In the genomic region with DNA sequence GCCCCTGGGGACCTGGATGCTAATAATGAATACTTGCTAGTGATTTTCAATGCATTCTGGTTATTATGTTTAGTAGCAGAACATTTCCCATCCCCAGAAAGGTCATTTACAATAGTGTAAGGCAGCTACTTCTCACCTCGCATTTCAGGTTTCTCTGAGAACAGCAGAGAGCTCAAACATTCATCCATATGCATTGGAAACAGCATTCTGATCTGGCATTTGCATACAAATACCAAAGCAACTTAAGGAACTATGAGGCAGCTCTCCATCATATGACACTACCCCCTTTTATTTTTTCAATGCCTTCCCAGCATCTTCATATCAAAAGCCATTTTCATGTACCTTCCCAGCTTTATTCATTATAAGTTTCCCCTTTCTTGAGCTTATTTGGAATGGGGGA, we compare ENCODE assay signal across 21 cellular contexts. TPM values are rescaled to one million over a fixed set of nuclear protein-coding genes. Genes with fewer than 3 reads are reported as not detected.
DNase-seq lines count a peak whose midpoint lies in the region; ATAC-seq and TF ChIP-seq lines count a peak whose summit lies in the region.
"Had no signal": no experiment of that assay in that cellular context is flagged by ENCODE, and none has a peak within 500 bp of the region (broad histone marks: within the 10 kb centered on the region; RNA-seq: fewer than 3 reads in every experiment).

No MANE protein-coding gene starts in this region.

- H3K27ac ChIP-seq in GM23338 (ENCODE audit: low read depth), result no peak overlapping the region
- peak overlapping the region; percentile 68 for H3K27ac ChIP-seq in HUES48 (ENCODE audit: low read depth, low read length)
- no peak overlapping the region for H3K27ac ChIP-seq in iPS-20b (ENCODE audit: low read length)
- H3K27ac ChIP-seq in thyroid gland, result no peak overlapping the region
- H3K27ac ChIP-seq in dorsolateral prefrontal cortex, result peak overlapping the region in 2 of 59 donors; percentile 7 to 10
- H3K27ac ChIP-seq: BLaER1 had no signal

- peak overlapping the region; percentile 1; the same call in 1 of the 2 replicates for H3K4me3 ChIP-seq in GM23338
- peak overlapping the region; percentile 2; the same call in 1 of the 2 replicates for H3K4me3 ChIP-seq in HUES48 (ENCODE audit: low read depth, low read length)
- H3K4me3 ChIP-seq in iPS-20b (ENCODE audit: low read length), result peak overlapping the region; percentile 41; the same call in 1 of the 2 replicates
- no peak overlapping the region for H3K4me3 ChIP-seq in thyroid gland (replicated peaks in 1 of 3)
- peak overlapping the region in 1 of 59 donors; percentile 7 for H3K4me3 ChIP-seq in dorsolateral prefrontal cortex
- H3K4me3 ChIP-seq: BLaER1 had no signal

- peak; percentile 73 for ATAC-seq in GM23338
- no peak for ATAC-seq in GM21360 (IDR thresholded peaks at IDR 0.05; ENCODE audit: unreplicated experiment)
- ATAC-seq: HepG2 had no signal

- H3F3A ChIP-seq in GM23338 (replicated peaks; ENCODE audit: low read depth), result 0 out of 2 replicates have a peak, but pooled peaks cover 2% of the 10 kb centered on the region

- H3K27me3 ChIP-seq in GM23338 (ENCODE audit: insufficient read depth) (peaks cover 17% of the 10 kb centered on the region), HUES48 (ENCODE audit: control insufficient read depth, insufficient read depth, low read length) (peaks cover 13% of the 10 kb centered on the region), iPS-20b (ENCODE audit: insufficient read depth, low read length) (peaks cover 16% of the 10 kb centered on the region), thyroid gland (no peaks in the 10 kb centered on the region), dorsolateral prefrontal cortex (no peaks in the 10 kb centered on the region)

- peak overlapping the region; percentile 21 for H3K4me2 ChIP-seq in GM23338
- H3K4me2 ChIP-seq: BLaER1 had no signal

- no peaks in the 10 kb centered on the region for H3K9me3 Mint-ChIP-seq in GM23338
- H3K9me3 Mint-ChIP-seq in brain, result peaks cover 0 to 6% (median 0%) of the 10 kb centered on the region in 5 experiments
- H3K9me3 Mint-ChIP-seq: CD14-positive monocyte had no signal

- H3K9me2 ChIP-seq in GM23338 (ENCODE audit: insufficient read depth), result no peaks in the 10 kb centered on the region

- no peak overlapping the region for H2AFZ ChIP-seq in GM23338

- H3K27ac Mint-ChIP-seq in GM23338 (peak overlapping the region; percentile 90), brain (peak overlapping the region in 1 of 5 experiments; percentile 14)
- H3K27ac Mint-ChIP-seq: CD14-positive monocyte; CD4-positive, alpha-beta memory T cell; IgD-negative memory B cell had no signal

- H3K4me1 Mint-ChIP-seq in GM23338, result peaks cover 72% of the 10 kb centered on the region
- peaks cover 48% of the 10 kb centered on the region for H3K4me1 Mint-ChIP-seq in brain

- intact Hi-C loops in thyroid gland (cut with DNase I) (no loop called here), dorsolateral prefrontal cortex (cut with DNase I) (loop anchor here in 1 of 2 donors (10.0 kb wide), 1 partner anchor 227 kb away; no protein-coding TSS in a partner anchor)

- H3K4me3 Mint-ChIP-seq in GM23338 (peak overlapping the region; percentile 43), brain (peak overlapping the region in 3 of 5 experiments; percentile 1 to 21 (median 14))
- H3K4me3 Mint-ChIP-seq: CD14-positive monocyte; CD4-positive, alpha-beta memory T cell; IgD-negative memory B cell had no signal

- H3K27me3 Mint-ChIP-seq in GM23338 (ENCODE audit: insufficient read depth, low read depth, poor library complexity), result peaks cover 3% of the 10 kb centered on the region
- peaks cover 7% of the 10 kb centered on the region for H3K27me3 Mint-ChIP-seq in brain

- H3K9me3 ChIP-seq in HUES48 (ENCODE audit: control insufficient read depth, insufficient read depth, low read length), result no peaks in the 10 kb centered on the region
- H3K9me3 ChIP-seq in iPS-20b (ENCODE audit: insufficient read depth, low read depth, low read length), result no peaks in the 10 kb centered on the region
- no peaks in the 10 kb centered on the region for H3K9me3 ChIP-seq in thyroid gland
- H3K9me3 ChIP-seq: BLaER1 had no signal

- H4K20me1 ChIP-seq in GM23338 (replicated peaks; ENCODE audit: insufficient read depth), result no peaks in the 10 kb centered on the region
- H4K20me1 ChIP-seq: BLaER1 had no signal

- H3K9ac ChIP-seq in HUES48 (ENCODE audit: low read depth, low read length), result no peak overlapping the region
- H3K9ac ChIP-seq in iPS-20b (ENCODE audit: low read depth, low read length), result peak overlapping the region; percentile 57; the same call in 1 of the 2 replicates
- H3K9ac ChIP-seq: BLaER1 had no signal

- H3K36me3 Mint-ChIP-seq in GM23338 (ENCODE audit: low read depth), result peaks cover 12% of the 10 kb centered on the region; the same call in 2 of the 3 replicates
- H3K36me3 Mint-ChIP-seq in brain, result peaks cover 17% of the 10 kb centered on the region
- H3K36me3 Mint-ChIP-seq: CD14-positive monocyte, IgD-negative memory B cell had no signal

- TF ChIP-seq CTCF in GM23338 (conservative IDR thresholded peaks at IDR 0.05; ENCODE audit: low read depth in 2 of 2) (no peak), brain (conservative IDR thresholded peaks at IDR 0.05) (no peak), thyroid gland (IDR thresholded peaks at IDR 0.05) (no peak), dorsolateral prefrontal cortex (IDR thresholded peaks at IDR 0.05 in 54 of 56, conservative IDR thresholded peaks at IDR 0.05 in 2 of 56; ENCODE audit: low read depth in 1 of 56, partially characterized antibody in 56 of 56) (no peak)

- peaks cover 33% of the 10 kb centered on the region for H3K79me2 ChIP-seq in GM23338 (replicated peaks; ENCODE audit: insufficient read depth)

- H3K4me1 ChIP-seq in GM23338 (ENCODE audit: insufficient read depth) (peaks cover 63% of the 10 kb centered on the region), HUES48 (ENCODE audit: control insufficient read depth, insufficient read depth, low read length) (peaks cover 66% of the 10 kb centered on the region), iPS-20b (ENCODE audit: insufficient read depth, low read length) (peaks cover 61% of the 10 kb centered on the region), thyroid gland (no peaks in the 10 kb centered on the region)

- 72 to 83% methylated on average over 1 of the region's 1 CpG for WGBS in thyroid gland, 2 donors

- DNase-seq in GM23338 (ENCODE audit: low spot score), result peak; percentile 81
- no peak for DNase-seq in thyroid gland
- DNase-seq in stimulated activated CD4-positive, alpha-beta T cell treated with anti-CD3 and anti-CD28 coated beads, Interleukin-2, amount 100 ng/mL, for 24 hours, result no peak
- no peak for DNase-seq in dorsolateral prefrontal cortex
- DNase-seq: 8988T; CD4-positive, alpha-beta memory T cell; DMS153; DMS79; GDM1; GOT3; HCEC 1CT had no signal

- no peak for TF ChIP-seq POLR2A in thyroid gland (IDR thresholded peaks at IDR 0.05)

- H3K36me3 ChIP-seq in GM23338 (ENCODE audit: insufficient read depth) (no peaks in the 10 kb centered on the region), HUES48 (ENCODE audit: control insufficient read depth, insufficient read depth, low read length) (peaks cover 19% of the 10 kb centered on the region), iPS-20b (ENCODE audit: insufficient read depth, low read depth, low read length) (peaks cover 14% of the 10 kb centered on the region), thyroid gland (no peaks in the 10 kb centered on the region)
- H3K36me3 ChIP-seq: BLaER1 had no signal

TF ChIP-seq in GM23338, 12 proteins besides CTCF, POLR2A, EP300 and RAD21:
- no peak for TF ChIP-seq JUNB (IDR thresholded peaks at IDR 0.05; ENCODE audit: unreplicated experiment)
- TF ChIP-seq ZNF114 (CRISPR knock-in tag; IDR thresholded peaks at IDR 0.05), result no peak
- 0 out of 2 replicates have a peak, but pooled peaks have one; percentile 21 for TF ChIP-seq CREB1 (CRISPR knock-in tag; IDR thresholded peaks at IDR 0.05; ENCODE audit: low read depth)

RNA-seq across cellular contexts. Expression of a gene that starts 6.4 kb away (rescaled TPM):
- 21.3 and 23.1 TPM in 2 replicates for total RNA-seq in GM23338 (2014; rRNA removed; shearing (Covaris generic))
- 28.4 and 33.9 TPM in 2 replicates for polyA plus RNA-seq in GM23338 (2016; fragmentation: Nextera tagmentation; extraction: Ambion mirVana)
- polyA plus RNA-seq in brain (ENCODE audit: insufficient read depth, low read depth, low replicate concordance), result 36.2 TPM
- total RNA-seq in thyroid gland, result 1 to 10 TPM; 1.1 to 5.0 (median 2.9) TPM
- 100 to 1,000 TPM; 125 to 253 (median 180) TPM for total RNA-seq in dorsolateral prefrontal cortex
- total RNA-seq: A673, HepG2 had no signal
- polyA plus RNA-seq: AG04450, HepG2 had no signal

Comparison
In these comparisons a context has a peak if more than half of its experiments do, and no peak if none do; other contexts are left out.
1. H3K4me3 ChIP-seq: peak in GM23338 (single experiment), HUES48 (single experiment) and iPS-20b (single experiment); none in thyroid gland (0 of 3).